Comparison of ENCODE assay signal across 1 cellular context in the genomic region with DNA sequence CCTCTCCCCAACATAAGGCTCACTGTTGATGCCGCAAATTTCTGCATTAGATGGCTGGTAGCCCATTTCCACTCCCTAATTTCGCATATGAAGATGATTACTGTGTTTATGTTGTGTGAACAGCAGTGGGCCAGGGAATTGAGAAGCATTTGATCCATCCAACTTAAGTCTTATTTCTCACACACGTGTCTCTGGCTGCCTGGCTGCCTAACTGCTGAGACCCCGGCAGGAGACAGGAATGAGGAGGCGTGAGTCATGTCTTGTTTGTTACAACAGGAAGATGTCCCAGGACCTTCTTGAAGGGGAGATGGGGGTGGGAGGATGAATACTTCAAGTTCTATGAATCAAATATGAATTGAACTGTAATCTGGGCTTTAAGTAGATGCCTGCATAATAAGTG.
TF ChIP-seq lines count a peak whose summit lies in the region.

No MANE protein-coding gene starts in this region.

TF ChIP-seq in H1, 55 proteins besides CTCF, POLR2A, EP300 and RAD21 (continued from another document):
- TF ChIP-seq, protein P1, sequence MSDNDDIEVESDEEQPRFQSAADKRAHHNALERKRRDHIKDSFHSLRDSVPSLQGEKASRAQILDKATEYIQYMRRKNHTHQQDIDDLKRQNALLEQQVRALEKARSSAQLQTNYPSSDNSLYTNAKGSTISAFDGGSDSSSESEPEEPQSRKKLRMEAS (IDR thresholded peaks at IDR 0.05): 0 out of 2 replicates have a peak, but pooled peaks have one; percentile 27
